ENCODE assay signal across 17 cellular contexts in the genomic region with DNA sequence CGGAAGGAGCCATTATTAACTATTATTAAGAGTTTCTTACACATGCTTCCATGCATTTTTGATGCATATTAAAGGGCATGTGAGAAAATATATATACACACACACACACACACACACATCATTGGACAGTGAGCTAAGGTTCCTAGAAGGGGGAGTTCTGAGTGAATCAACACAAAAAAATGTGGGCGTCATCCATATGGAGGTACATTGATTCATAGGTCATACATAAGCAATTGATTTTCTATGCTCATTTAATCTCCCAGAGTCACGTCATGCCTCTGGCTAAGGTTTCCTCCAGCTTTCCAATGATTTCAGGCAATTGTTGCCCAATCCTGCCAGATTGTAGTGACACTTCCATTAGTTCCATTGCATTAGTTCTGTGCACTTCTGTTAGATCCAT.
DNase-seq lines count a peak whose midpoint lies in the region; ATAC-seq, FAIRE-seq and TF ChIP-seq lines count a peak whose summit lies in the region.
"Had no signal": no experiment of that assay in that cellular context is flagged by ENCODE, and none has a peak within 500 bp of the region (broad histone marks: within the 10 kb centered on the region; RNA-seq: fewer than 3 reads in every experiment).

No MANE protein-coding gene starts in this region.

- H3K27me3 Mint-ChIP-seq in astrocyte (ENCODE audit: low read depth, unreplicated experiment): no peaks in the 10 kb centered on the region
- H3K27me3 Mint-ChIP-seq: CD8-positive, alpha-beta memory T cell had no signal

- H3K79me2 ChIP-seq in astrocyte (ENCODE audit: insufficient read depth, low read length): no peaks in the 10 kb centered on the region

- FAIRE-seq in astrocyte (lab: Jason Lieb, UNC) (no peak), GM19239 (lab: Jason Lieb, UNC) (no peak)
- FAIRE-seq: A204.1 had no signal

- DNase-seq in ELR (ENCODE audit: low read depth) (peak; percentile 84), astrocyte (ENCODE audit: low read depth) (peak; percentile 39), fibroblast of mammary gland (ENCODE audit: low read depth) (peak; percentile 4), mesenchymal stem cell (peak; percentile 9), GF-D8 (lab: John Stamatoyannopoulos, UW) (no peak), GM19239 (ENCODE audit: insufficient read length, low spot score) (no peak), hepatic stellate cell (ENCODE audit: low spot score) (no peak)
- DNase-seq: CD8-positive, alpha-beta memory T cell; DND-41; NCI-H1930; NCI-H2171; NK-92 treated with Interleukin-12 subunit alpha and Interleukin-12 subunit beta, amount 100 ng/mL, for 24 hours; RPMI8226 had no signal

- H2BK12ac ChIP-seq in mesenchymal stem cell (ENCODE audit: low read length in 2 of 2): no peak overlapping the region

- H3K4me1 Mint-ChIP-seq in astrocyte (ENCODE audit: low read depth, unreplicated experiment): peaks cover 2% of the 10 kb centered on the region
- H3K4me1 Mint-ChIP-seq: CD8-positive, alpha-beta memory T cell had no signal

- TF ChIP-seq CTCF in astrocyte (IDR thresholded peaks at IDR 0.05; ENCODE audit: insufficient read depth, low read depth, low read length): no peak
- TF ChIP-seq CTCF in fibroblast of mammary gland (conservative IDR thresholded peaks at IDR 0.05; ENCODE audit: control insufficient read depth, insufficient read depth, low read depth, low read length): no peak

- H2BK15ac ChIP-seq in mesenchymal stem cell (ENCODE audit: low read depth, poor library complexity, severe bottlenecking): no peak overlapping the region

- H3K23ac ChIP-seq in mesenchymal stem cell (ENCODE audit: low read length in 2 of 2): no peak overlapping the region

- no peaks in the 10 kb centered on the region for H3K36me3 Mint-ChIP-seq in astrocyte (ENCODE audit: low read depth, unreplicated experiment)
- H3K36me3 Mint-ChIP-seq: CD8-positive, alpha-beta memory T cell had no signal

- no peak overlapping the region for H3K4me3 ChIP-seq in astrocyte (ENCODE audit: insufficient read depth, low read depth, low read length)
- no peak overlapping the region for H3K4me3 ChIP-seq in fibroblast of mammary gland (ENCODE audit: control insufficient read depth, low read depth, low read length)
- no peak overlapping the region for H3K4me3 ChIP-seq in mesenchymal stem cell (ENCODE audit: insufficient read depth in 1 of 2, low read depth in 1 of 2, low read length in 2 of 2)
- H3K4me3 ChIP-seq: BLaER1 treated with 17β-estradiol and CSF1 and Interleukin-3, amounts not matched to agents 10 nM and 100 nM had no signal

- H3K4me1 ChIP-seq in astrocyte (ENCODE audit: insufficient read depth, low read length): no peaks in the 10 kb centered on the region
- no peaks in the 10 kb centered on the region for H3K4me1 ChIP-seq in mesenchymal stem cell (ENCODE audit: control insufficient read depth, insufficient read depth, low read depth, low read length)

- H2AFZ ChIP-seq in astrocyte (ENCODE audit: low read depth, low read length) (no peak overlapping the region), mesenchymal stem cell (ENCODE audit: low read depth, low read length) (no peak overlapping the region)

- no peak overlapping the region for H3K4me3 Mint-ChIP-seq in astrocyte (ENCODE audit: unreplicated experiment)
- H3K4me3 Mint-ChIP-seq: CD8-positive, alpha-beta memory T cell had no signal

- no peak overlapping the region for H4K91ac ChIP-seq in mesenchymal stem cell (ENCODE audit: low read length)

- H3K79me1 ChIP-seq in mesenchymal stem cell (replicated peaks; ENCODE audit: low read length, poor library complexity, severe bottlenecking): no peaks in the 10 kb centered on the region

- H3K9ac ChIP-seq in astrocyte (ENCODE audit: low read length): no peak overlapping the region
- H3K9ac ChIP-seq in mesenchymal stem cell (ENCODE audit: low read length): no peak overlapping the region
- H3K9ac ChIP-seq: BLaER1 treated with 17β-estradiol and CSF1 and Interleukin-3, amounts not matched to agents 10 nM and 100 nM had no signal

- H3K27ac ChIP-seq in astrocyte (ENCODE audit: low read depth, low read length) (no peak overlapping the region), mesenchymal stem cell (ENCODE audit: low read length, poor library complexity, severe bottlenecking) (no peak overlapping the region)
- H3K27ac ChIP-seq: BLaER1 treated with 17β-estradiol and CSF1 and Interleukin-3, amounts not matched to agents 10 nM and 100 nM; HL-60 had no signal

- no peak for ATAC-seq in GM21786 (IDR thresholded peaks at IDR 0.05; ENCODE audit: unreplicated experiment)

- H3K27me3 ChIP-seq in astrocyte (ENCODE audit: insufficient read depth, low read length) (no peaks in the 10 kb centered on the region), mesenchymal stem cell (ENCODE audit: control insufficient read depth in 1 of 2, insufficient read depth in 1 of 2, low read length in 2 of 2) (no peaks in the 10 kb centered on the region)
- H3K27me3 ChIP-seq: BLaER1 treated with 17β-estradiol and CSF1 and Interleukin-3, amounts not matched to agents 10 nM and 100 nM had no signal

- H3K4me2 ChIP-seq in astrocyte (ENCODE audit: low read length) (no peak overlapping the region), mesenchymal stem cell (ENCODE audit: low read length, poor library complexity, severe bottlenecking) (no peak overlapping the region)

- H3K18ac ChIP-seq in mesenchymal stem cell (ENCODE audit: low read depth in 1 of 2, low read length in 2 of 2): no peak overlapping the region

- H3K27ac Mint-ChIP-seq in astrocyte (ENCODE audit: unreplicated experiment): no peak overlapping the region
- H3K27ac Mint-ChIP-seq: CD8-positive, alpha-beta memory T cell had no signal

- H4K20me1 ChIP-seq in astrocyte (ENCODE audit: insufficient read depth, low read length): no peaks in the 10 kb centered on the region
- H4K20me1 ChIP-seq: BLaER1 treated with 17β-estradiol and CSF1 and Interleukin-3, amounts not matched to agents 10 nM and 100 nM had no signal

- H3K4ac ChIP-seq in mesenchymal stem cell (ENCODE audit: low read depth in 1 of 2, low read length in 2 of 2): no peak overlapping the region

- no peaks in the 10 kb centered on the region for H3K9me3 Mint-ChIP-seq in astrocyte (ENCODE audit: unreplicated experiment)

- no peak overlapping the region for H2AK5ac ChIP-seq in mesenchymal stem cell (ENCODE audit: low read length, severe bottlenecking)

- H2BK5ac ChIP-seq in mesenchymal stem cell (ENCODE audit: low read depth, low read length, poor library complexity, severe bottlenecking): no peak overlapping the region

- H4K8ac ChIP-seq in mesenchymal stem cell (ENCODE audit: low read length): no peak overlapping the region

- no peaks in the 10 kb centered on the region for H3K36me3 ChIP-seq in astrocyte (ENCODE audit: insufficient read depth, low read length)
- H3K36me3 ChIP-seq in mesenchymal stem cell (ENCODE audit: control insufficient read depth in 1 of 2, insufficient read depth in 2 of 2, low read depth in 1 of 2, low read length in 2 of 2): no peaks in the 10 kb centered on the region
- H3K36me3 ChIP-seq: BLaER1 treated with 17β-estradiol and CSF1 and Interleukin-3, amounts not matched to agents 10 nM and 100 nM had no signal

- WGBS in mesenchymal stem cell: 0% methylated on average over 2 of the region's 3 CpGs

- H2BK120ac ChIP-seq in mesenchymal stem cell (ENCODE audit: low read depth, low read length): no peak overlapping the region

- H3K14ac ChIP-seq in mesenchymal stem cell (ENCODE audit: low read length in 2 of 2): no peak overlapping the region

- H3K9me3 ChIP-seq in astrocyte (ENCODE audit: insufficient read depth, low read depth, low read length) (no peaks in the 10 kb centered on the region), mesenchymal stem cell (ENCODE audit: control insufficient read depth, low read length) (no peaks in the 10 kb centered on the region)

Comparison
In these comparisons a context has a peak if more than half of its experiments do, and no peak if none do; other contexts are left out.
1. DNase-seq: peak in ELR (single experiment), astrocyte (single experiment), fibroblast of mammary gland (single experiment) and mesenchymal stem cell (single experiment); none in GF-D8 (single experiment), GM19239 (single experiment) and hepatic stellate cell (single experiment).